17 cellular contexts compared by ENCODE assay signal in genomic region chr12:109549613-109550309, GRCh38. TPM values are rescaled to one million over a fixed set of nuclear protein-coding genes. Genes with fewer than 3 reads are reported as not detected.
A peak's percentile ranks its signal among the peaks of the same experiment; 100 is the strongest.
DNase-seq lines count a peak whose midpoint lies in the region; TF ChIP-seq lines count a peak whose summit lies in the region.
"Had no signal": no experiment of that assay in that cellular context is flagged by ENCODE, and none has a peak within 500 bp of the region (broad histone marks: within the 10 kb centered on the region; RNA-seq: fewer than 3 reads in every experiment).

No MANE protein-coding gene starts in this region.

- no peak overlapping the region for H3K23ac ChIP-seq in trophoblast cell (ENCODE audit: low read length)

- H3K36me3 ChIP-seq in neural progenitor cell (no peaks in the 10 kb centered on the region), tibial nerve (no peaks in the 10 kb centered on the region), trophoblast cell (ENCODE audit: control insufficient read depth in 1 of 2, insufficient read depth in 2 of 2, low read length in 2 of 2) (no peaks in the 10 kb centered on the region)
- H3K36me3 ChIP-seq: HAP-1 had no signal

- H3K27ac Mint-ChIP-seq in chondrocyte (ENCODE audit: unreplicated experiment) (no peak overlapping the region), neural progenitor cell (peak overlapping the region; percentile 19)

- H3K79me1 ChIP-seq in trophoblast cell (ENCODE audit: low read length): no peaks in the 10 kb centered on the region

- TF ChIP-seq EP300 in tibial nerve (IDR thresholded peaks at IDR 0.05): no peak

- H3K79me2 ChIP-seq in neural progenitor cell (ENCODE audit: low read depth) (no peaks in the 10 kb centered on the region), trophoblast cell (ENCODE audit: control insufficient read depth, insufficient read depth, low read length, poor library complexity) (no peaks in the 10 kb centered on the region)

- H3F3A ChIP-seq in neural progenitor cell (ENCODE audit: low read depth): peaks cover 5% of the 10 kb centered on the region

- peaks cover 15% of the 10 kb centered on the region for H3K27me3 Mint-ChIP-seq in chondrocyte (ENCODE audit: low read depth)
- H3K27me3 Mint-ChIP-seq in neural progenitor cell (ENCODE audit: insufficient read depth, low read depth): peaks cover 15% of the 10 kb centered on the region

- no peak for TF ChIP-seq POLR2A in tibial nerve (IDR thresholded peaks at IDR 0.05)

- H3K18ac ChIP-seq in trophoblast cell (ENCODE audit: low read length): no peak overlapping the region

- H3K9me3 ChIP-seq in neural progenitor cell (ENCODE audit: low read depth) (no peaks in the 10 kb centered on the region), tibial nerve (no peaks in the 10 kb centered on the region), trophoblast cell (ENCODE audit: insufficient read depth, low read depth, low read length) (no peaks in the 10 kb centered on the region)
- H3K9me3 ChIP-seq: Caco-2, HAP-1 had no signal

- H3K4me1 ChIP-seq in neural progenitor cell (peaks cover 15% of the 10 kb centered on the region), tibial nerve (peaks cover 0 to 6% (median 0%) of the 10 kb centered on the region in 4 donors), trophoblast cell (ENCODE audit: control insufficient read depth in 1 of 2, insufficient read depth in 2 of 2, low read length in 2 of 2) (peaks cover 0 to 3% of the 10 kb centered on the region in 2 experiments)
- H3K4me1 ChIP-seq: Caco-2, HAP-1 had no signal

- H3K36me3 Mint-ChIP-seq in chondrocyte (ENCODE audit: low read depth) (no peaks in the 10 kb centered on the region), neural progenitor cell (no peaks in the 10 kb centered on the region)

- H4K12ac ChIP-seq in trophoblast cell (ENCODE audit: low read depth, low read length): no peak overlapping the region

- peak overlapping the region; percentile 52 for H2AFZ ChIP-seq in neural progenitor cell (replicated peaks)
- H2AFZ ChIP-seq in trophoblast cell (ENCODE audit: insufficient read depth, low read length, poor library complexity): no peak overlapping the region
- H2AFZ ChIP-seq: PC-9 had no signal

- H2AK5ac ChIP-seq in trophoblast cell (ENCODE audit: low read length): no peak overlapping the region

- H2BK5ac ChIP-seq in trophoblast cell (ENCODE audit: low read depth, low read length, poor library complexity): no peak overlapping the region

- H3K14ac ChIP-seq in trophoblast cell (ENCODE audit: low read length): no peak overlapping the region

- H3K4me1 Mint-ChIP-seq in chondrocyte (ENCODE audit: low read depth): peaks cover 7% of the 10 kb centered on the region
- peaks cover 36% of the 10 kb centered on the region for H3K4me1 Mint-ChIP-seq in neural progenitor cell

- no peak overlapping the region for H4K8ac ChIP-seq in trophoblast cell (ENCODE audit: low read depth, low read length)

- no peaks in the 10 kb centered on the region for H3K27me3 ChIP-seq in neural progenitor cell
- H3K27me3 ChIP-seq in tibial nerve: peaks cover 0 to 39% of the 10 kb centered on the region in 2 donors
- no peaks in the 10 kb centered on the region for H3K27me3 ChIP-seq in trophoblast cell (ENCODE audit: insufficient read depth, low read length)

- DNase-seq in NCI-H2171 treated with DMSO at 0.1 percent for 48 hours (lab: John Stamatoyannopoulos, UW): peak; percentile 60
- DNase-seq in NCI-H2171 (lab: John Stamatoyannopoulos, UW): no peak
- peak; percentile 39 for DNase-seq in NCI-H1694 (lab: John Stamatoyannopoulos, UW)
- peak; percentile 37 for DNase-seq in chondrocyte (ENCODE audit: low spot score)
- peak; percentile 12 for DNase-seq in neural progenitor cell (ENCODE audit: low spot score)
- DNase-seq in tibial nerve (ENCODE audit: low spot score in 2 of 2): no peak
- no peak for DNase-seq in trophoblast cell
- DNase-seq in HCEC 1CT: no peak
- DNase-seq: Caco-2, DMS53, KBM-7, NCI-H1092, NCI-H2029, NCI-H526, PC-9 had no signal

- H3K4me2 ChIP-seq in neural progenitor cell (no peak overlapping the region), trophoblast cell (ENCODE audit: low read length) (no peak overlapping the region)
- H3K4me2 ChIP-seq: PC-9 had no signal

- no peak overlapping the region for H2BK120ac ChIP-seq in trophoblast cell (ENCODE audit: insufficient read depth, low read length, poor library complexity)

- TF ChIP-seq CTCF in chondrocyte (IDR thresholded peaks at IDR 0.05): no peak
- TF ChIP-seq CTCF in neural progenitor cell (IDR thresholded peaks at IDR 0.05): no peak
- TF ChIP-seq CTCF in tibial nerve (IDR thresholded peaks at IDR 0.05): no peak

- no peak overlapping the region for H3K4ac ChIP-seq in trophoblast cell (ENCODE audit: low read depth, low read length)

- H3K9ac ChIP-seq in neural progenitor cell (no peak overlapping the region), trophoblast cell (ENCODE audit: low read length) (no peak overlapping the region)

- H4K20me1 ChIP-seq in neural progenitor cell (ENCODE audit: low read depth): no peaks in the 10 kb centered on the region

- WGBS in tibial nerve, 2 donors: 28 to 37% methylated on average over 16 of the region's 16 CpGs
- WGBS in trophoblast cell (ENCODE audit: extremely low coverage, insufficient coverage, insufficient read length): no CpG with 5 or more reads among the region's 16 CpGs

- no peak overlapping the region for H4K91ac ChIP-seq in trophoblast cell (ENCODE audit: low read depth, low read length)

- H3K27ac ChIP-seq in neural progenitor cell (no peak overlapping the region), tibial nerve (no peak overlapping the region), trophoblast cell (ENCODE audit: low read depth, low read length) (no peak overlapping the region)
- H3K27ac ChIP-seq: PC-9, SK-N-MC had no signal

- H3K4me3 Mint-ChIP-seq in chondrocyte (ENCODE audit: unreplicated experiment) (no peak overlapping the region), neural progenitor cell (no peak overlapping the region)

- H3K9me3 Mint-ChIP-seq in chondrocyte (ENCODE audit: low read depth): no peaks in the 10 kb centered on the region
- no peaks in the 10 kb centered on the region for H3K9me3 Mint-ChIP-seq in neural progenitor cell

- H3K4me3 ChIP-seq in neural progenitor cell (no peak overlapping the region), tibial nerve (no peak overlapping the region), trophoblast cell (ENCODE audit: low read depth, low read length) (no peak overlapping the region)
- H3K4me3 ChIP-seq: HAP-1, PC-9, SK-N-MC had no signal

- no peak overlapping the region for H2BK12ac ChIP-seq in trophoblast cell (ENCODE audit: low read length)

RNA-seq across cellular contexts. Expression of gene MMAB, which starts 23.5 kb away (rescaled TPM):
- total RNA-seq in chondrocyte (22.6 to 29.1 TPM (median 23.3 TPM) in 3 replicates), neural progenitor cell (ENCODE audit: low replicate concordance) (24.7 and 34.5 TPM in 2 replicates), tibial nerve (10 to 100 TPM; 27.3 to 80.4 (median 30.9) TPM)
- polyA plus RNA-seq in trophoblast cell (2013): 21.0 and 23.1 TPM in 2 replicates

RNA-seq across cellular contexts. Expression of gene MVK, which starts 23.8 kb away (rescaled TPM):
- total RNA-seq in chondrocyte (11.7 to 14.1 TPM (median 13.7 TPM) in 3 replicates), neural progenitor cell (ENCODE audit: low replicate concordance) (8.3 and 20.1 TPM in 2 replicates), tibial nerve (10 to 100 TPM; 20.9 to 52.0 (median 30.5) TPM)
- polyA plus RNA-seq in trophoblast cell (2013): 28.5 and 28.6 TPM in 2 replicates

Comparison
In these comparisons a context has a peak if more than half of its experiments do, and no peak if none do; other contexts are left out.
1. DNase-seq: peak in NCI-H2171 treated with DMSO at 0.1 percent for 48 hours (single experiment), NCI-H1694 (single experiment), chondrocyte (single experiment) and neural progenitor cell (single experiment); none in NCI-H2171 (single experiment), tibial nerve (0 of 2), trophoblast cell (0 of 2) and HCEC 1CT (single experiment).